In genomic region chr9:128370752-128371621, GRCh38 we compare ENCODE assay signal across 8 cellular contexts.
A peak's percentile ranks its signal among the peaks of the same experiment; 100 is the strongest.
DNase-seq lines count a peak whose midpoint lies in the region; ATAC-seq and TF ChIP-seq lines count a peak whose summit lies in the region.

URM1 (plus strand) TSS chr9:128371374; CDS start chr9:128371381, 7 bp downstream.

- DNase-seq in AG09319 (ENCODE audit: extremely low read depth, low read depth): peak; percentile 82
- peak; percentile 65 to 84 for DNase-seq in NCI-H446 (lab: John Stamatoyannopoulos, UW)
- DNase-seq in activated CD4-positive, CD25-positive, alpha-beta regulatory T cell treated with anti-CD3 and anti-CD28 coated beads, Interleukin-2, amount 50 U/mL, for 16 hours (ENCODE audit: low read depth, low spot score): peak; percentile 98
- DNase-seq in central memory CD4-positive, alpha-beta T cell: peak; percentile 96
- DNase-seq in iris pigment epithelial cell (ENCODE audit: low read depth): peak; percentile 98
- peak; percentile 94 to 95 for DNase-seq in stimulated activated CD4-positive, alpha-beta T cell treated with anti-CD3 and anti-CD28 coated beads, Interleukin-12 subunit alpha, Interleukin-12 subunit beta, amount 100 ng/mL, for 24 hours (ENCODE audit: low read depth in 2 of 2)

- ATAC-seq in GM19025 (IDR thresholded peaks at IDR 0.05; ENCODE audit: low read depth, unreplicated experiment) (peak; percentile 92), HG03342 (IDR thresholded peaks at IDR 0.05; ENCODE audit: unreplicated experiment) (peak; percentile 93)

- TF ChIP-seq CTCF in AG09319 (IDR thresholded peaks at IDR 0.05; ENCODE audit: low read depth, low read length): peak; percentile 31

Comparison
In these comparisons a context has a peak if more than half of its experiments do, and no peak if none do; other contexts are left out.
1. Peak in every context shown above with its lines: DNase-seq and ATAC-seq.